Comparison of ENCODE assay signal across 29 cellular contexts in the genomic region with DNA sequence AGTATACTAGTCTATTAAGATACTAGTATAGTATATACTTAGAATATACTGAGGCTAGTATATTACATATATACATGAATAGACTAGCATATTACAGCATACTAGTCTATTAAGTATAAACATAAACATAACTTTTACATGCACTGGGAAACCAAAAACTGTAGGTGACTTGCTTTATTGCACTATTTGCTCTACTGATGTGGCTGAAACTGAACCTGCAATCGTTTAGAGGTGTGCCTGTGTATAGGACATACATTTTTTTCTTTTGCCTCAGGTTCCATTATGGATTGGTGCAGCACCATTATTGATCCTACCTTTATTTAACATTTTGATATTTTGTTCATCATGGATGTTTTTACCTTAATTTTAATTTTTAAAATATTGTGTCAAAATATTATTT.
"Had no signal": no experiment of that assay in that cellular context is flagged by ENCODE, and none has a peak within 500 bp of the region (broad histone marks: within the 10 kb centered on the region; RNA-seq: fewer than 3 reads in every experiment).

No MANE protein-coding gene starts in this region.

- H3K27ac Mint-ChIP-seq: dendritic cell treated with granulocyte-macrophage colony-stimulating factor and Interleukin-4, amounts not matched to agents 40 ng/mL and 50 ng/mL, for 4 days; effector memory CD8-positive, alpha-beta T cell; endodermal cell had no signal

- H3K9me3 ChIP-seq: colonic mucosa, esophagus squamous epithelium had no signal

- H3K4me1 ChIP-seq: colonic mucosa, esophagus muscularis mucosa, esophagus squamous epithelium, foreskin keratinocyte, gastrocnemius medialis, gastroesophageal sphincter, heart left ventricle, heart right ventricle had no signal

- H3K27me3 ChIP-seq: colonic mucosa, dorsolateral prefrontal cortex, esophagus muscularis mucosa, esophagus squamous epithelium, gastrocnemius medialis, gastroesophageal sphincter, heart left ventricle, heart right ventricle had no signal

- H3K27ac ChIP-seq: colonic mucosa, coronary artery, dorsolateral prefrontal cortex, epithelial cell of prostate, esophagus muscularis mucosa, esophagus squamous epithelium, foreskin keratinocyte, gastrocnemius medialis, gastroesophageal sphincter, heart left ventricle, heart right ventricle had no signal

- H3K36me3 ChIP-seq: colonic mucosa, esophagus muscularis mucosa, esophagus squamous epithelium, gastrocnemius medialis, gastroesophageal sphincter, heart left ventricle, heart right ventricle had no signal

- DNase-seq: colonic mucosa; cortex of kidney; dermis blood vessel endothelial cell; dorsolateral prefrontal cortex; effector CD4-positive, alpha-beta T cell; effector CD8-positive, alpha-beta T cell; effector memory CD4-positive, alpha-beta T cell; effector memory CD8-positive, alpha-beta T cell; endodermal cell; erythroblast; esophagus squamous epithelium; foreskin fibroblast; foreskin keratinocyte; foreskin melanocyte; gastrocnemius medialis; glutamatergic neuron; head of caudate nucleus; heart left ventricle; heart right ventricle had no signal

- H3K9me3 Mint-ChIP-seq: dendritic cell treated with granulocyte-macrophage colony-stimulating factor and Interleukin-4, amounts not matched to agents 40 ng/mL and 50 ng/mL, for 4 days; effector memory CD8-positive, alpha-beta T cell had no signal

- FAIRE-seq: colon, endometrium, endothelial cell of umbilical vein, frontal cortex had no signal

- H3K4me3 Mint-ChIP-seq: dendritic cell treated with granulocyte-macrophage colony-stimulating factor and Interleukin-4, amounts not matched to agents 40 ng/mL and 50 ng/mL, for 4 days; effector memory CD8-positive, alpha-beta T cell; endodermal cell had no signal

- ATAC-seq: effector memory CD8-positive, alpha-beta T cell; esophagus mucosa; foreskin keratinocyte; gastrocnemius medialis; gastroesophageal sphincter; heart left ventricle; heart right ventricle had no signal

- H3K4me3 ChIP-seq: colonic mucosa, coronary artery, dorsolateral prefrontal cortex, esophagus muscularis mucosa, esophagus squamous epithelium, gastrocnemius medialis, gastroesophageal sphincter, heart left ventricle, heart right ventricle had no signal
